Comparison of ENCODE assay signal across 8 cellular contexts in genomic region chr2:186641807-186642321, GRCh38. TPM values are rescaled to one million over a fixed set of nuclear protein-coding genes. Genes with fewer than 3 reads are reported as not detected.
DNase-seq lines count a peak whose midpoint lies in the region; ATAC-seq and TF ChIP-seq lines count a peak whose summit lies in the region.

No MANE protein-coding gene starts in this region.

- DNase-seq in CD14-positive monocyte (ENCODE audit: low spot score), result no peak
- DNase-seq in NAMALWA (ENCODE audit: low spot score), result peak; percentile 67
- DNase-seq in SW480 (ENCODE audit: low spot score), result peak; percentile 67
- peak; percentile 66 for DNase-seq in dedifferentiated amniotic fluid mesenchymal stem cell (ENCODE audit: extremely low spot score)
- DNase-seq in lower lobe of right lung, result no peak
- no peak for DNase-seq in vagina (ENCODE audit: extremely low spot score in 2 of 2)

- H3K4me3 ChIP-seq in lower lobe of right lung (no peak overlapping the region), vagina (no peak overlapping the region)

- no peak for TF ChIP-seq POLR2A in vagina (IDR thresholded peaks at IDR 0.05)

- H3K4me1 Mint-ChIP-seq in CD14-positive monocyte, result peaks cover 24% of the 10 kb centered on the region

- TF ChIP-seq CTCF in CD14-positive monocyte (IDR thresholded peaks at IDR 0.05), result peak; percentile 57
- TF ChIP-seq CTCF in lower lobe of right lung (IDR thresholded peaks at IDR 0.05), result peak; percentile 69
- peak; percentile 2 to 71 (median 47) for TF ChIP-seq CTCF in vagina (IDR thresholded peaks at IDR 0.05)

- H3K27ac ChIP-seq in lower lobe of right lung, result no peak overlapping the region
- no peak overlapping the region for H3K27ac ChIP-seq in vagina

- no peak overlapping the region for H3K4me3 Mint-ChIP-seq in CD14-positive monocyte

- no peaks in the 10 kb centered on the region for H3K27me3 ChIP-seq in lower lobe of right lung (ENCODE audit: low read depth)
- no peaks in the 10 kb centered on the region for H3K27me3 ChIP-seq in vagina

- H3K27me3 Mint-ChIP-seq in CD14-positive monocyte (ENCODE audit: low read depth in 3 of 3), result no peaks in the 10 kb centered on the region

- H3K9me3 Mint-ChIP-seq in CD14-positive monocyte, result peaks cover 0 to 1% (median 0%) of the 10 kb centered on the region in 7 donors

- no peak overlapping the region for H3K27ac Mint-ChIP-seq in CD14-positive monocyte

- ATAC-seq in GM18502 (IDR thresholded peaks at IDR 0.05; ENCODE audit: poor library complexity, unreplicated experiment) (peak; percentile 76), HG02798 (IDR thresholded peaks at IDR 0.05; ENCODE audit: poor library complexity, unreplicated experiment) (peak; percentile 84), lower lobe of right lung (peak; percentile 82 to 87)

- peaks cover 86% of the 10 kb centered on the region for H3K36me3 ChIP-seq in lower lobe of right lung
- H3K36me3 ChIP-seq in vagina, result peaks cover 0 to 24% of the 10 kb centered on the region in 2 donors

- H3K9me3 ChIP-seq in lower lobe of right lung (no peaks in the 10 kb centered on the region), vagina (no peaks in the 10 kb centered on the region)

- peaks cover 31 to 49% of the 10 kb centered on the region in 2 donors for H3K36me3 Mint-ChIP-seq in CD14-positive monocyte

- intact Hi-C loops in CD14-positive monocyte (cut with micrococcal nuclease) (loop anchor here (5.0 to 10.0 kb wide), 2 partner anchors 137 to 140 kb away; no protein-coding TSS in a partner anchor), lower lobe of right lung (cut with DNase I) (no loop called here), vagina (cut with DNase I) (loop anchor here (5.0 kb wide), 1 partner anchor 140 kb away; no protein-coding TSS in a partner anchor)

- H3K4me1 ChIP-seq in lower lobe of right lung (no peaks in the 10 kb centered on the region), vagina (no peaks in the 10 kb centered on the region)

RNA-seq across cellular contexts. Expression of gene FAM171B, which starts 52.0 kb away (rescaled TPM):
- under 1 TPM; 0.28 to 0.31 TPM for polyA plus RNA-seq in CD14-positive monocyte
- total RNA-seq in lower lobe of right lung, result 4.9 TPM
- total RNA-seq in vagina, result 10.8 TPM

RNA-seq across cellular contexts. Expression of gene ITGAV, which starts 52.0 kb away (rescaled TPM):
- polyA plus RNA-seq in CD14-positive monocyte, result 1 to 10 TPM; 4.9 to 6.0 TPM
- 46.6 TPM for total RNA-seq in lower lobe of right lung
- 55.0 TPM for total RNA-seq in vagina

Comparison
In these comparisons a context has a peak if more than half of its experiments do, and no peak if none do; other contexts are left out.
1. DNase-seq: peak in NAMALWA (single experiment), SW480 (single experiment) and dedifferentiated amniotic fluid mesenchymal stem cell (single experiment); none in CD14-positive monocyte (single experiment), lower lobe of right lung (single experiment) and vagina (0 of 2).
2. Peak in every context shown above with its lines, with median percentiles within 50 percentile points of each other: CTCF ChIP-seq and ATAC-seq.